ENCODE assay signal across 21 cellular contexts in genomic region chrX:46029777-46030176, GRCh38.
DNase-seq lines count a peak whose midpoint lies in the region; ATAC-seq and TF ChIP-seq lines count a peak whose summit lies in the region.
"Had no signal": no experiment of that assay in that cellular context is flagged by ENCODE, and none has a peak within 500 bp of the region (broad histone marks: within the 10 kb centered on the region; RNA-seq: fewer than 3 reads in every experiment).

No MANE protein-coding gene starts in this region.

- ATAC-seq in HG03280 (IDR thresholded peaks at IDR 0.05; ENCODE audit: unreplicated experiment), result no peak
- ATAC-seq: naive thymus-derived CD4-positive, alpha-beta T cell; sciatic nerve; T-helper 17 cell; upper lobe of right lung had no signal

- H3K4me1 Mint-ChIP-seq in mesothelial cell of epicardium, result no peaks in the 10 kb centered on the region
- H3K4me1 Mint-ChIP-seq: B cell; IgD-negative memory B cell; memory B cell; naive thymus-derived CD4-positive, alpha-beta T cell; T-helper 17 cell had no signal

- peaks cover 34% of the 10 kb centered on the region for H3K9me3 Mint-ChIP-seq in mesothelial cell of epicardium
- H3K9me3 Mint-ChIP-seq: memory B cell had no signal

- TF ChIP-seq CTCF in mesothelial cell of epicardium (IDR thresholded peaks at IDR 0.05; ENCODE audit: unreplicated experiment), result no peak

- H3K4me3 Mint-ChIP-seq in mesothelial cell of epicardium, result no peak overlapping the region
- H3K4me3 Mint-ChIP-seq: B cell; IgD-negative memory B cell; memory B cell; naive thymus-derived CD4-positive, alpha-beta T cell; T-helper 17 cell had no signal

- no peaks in the 10 kb centered on the region for H3K36me3 Mint-ChIP-seq in mesothelial cell of epicardium
- H3K36me3 Mint-ChIP-seq: IgD-negative memory B cell; memory B cell; naive thymus-derived CD4-positive, alpha-beta T cell had no signal

- no peak overlapping the region for H3K27ac Mint-ChIP-seq in mesothelial cell of epicardium
- H3K27ac Mint-ChIP-seq: B cell; IgD-negative memory B cell; memory B cell; naive thymus-derived CD4-positive, alpha-beta T cell; T-helper 17 cell had no signal

- H3K27me3 Mint-ChIP-seq in mesothelial cell of epicardium (ENCODE audit: low read depth), result no peaks in the 10 kb centered on the region
- H3K27me3 Mint-ChIP-seq: B cell, IgD-negative memory B cell, memory B cell, T-helper 17 cell had no signal

- peak; percentile 52 for DNase-seq in LHCN-M2 (ENCODE audit: low read depth)
- peak; percentile 87 to 94 for DNase-seq in NCI-H1930 (lab: John Stamatoyannopoulos, UW)
- DNase-seq in NCI-H748 treated with DMSO at 0.1 percent for 48 hours (lab: John Stamatoyannopoulos, UW), result peak; percentile 96
- DNase-seq in myocyte (ENCODE audit: low read depth), result peak; percentile 33
- no peak for DNase-seq in mesothelial cell of epicardium (ENCODE audit: low spot score in 2 of 2, unreplicated experiment in 2 of 2)
- DNase-seq in RKO (ENCODE audit: low spot score), result no peak
- DNase-seq: activated CD8-positive, alpha-beta memory T cell treated with anti-CD3 and anti-CD28 coated beads, Interleukin-2, amount 50 U/mL, for 48 hours; activated effector memory CD4-positive, alpha-beta T cell treated with anti-CD3 and anti-CD28 coated beads, Interleukin-2, amount 50 U/mL, for 16 hours; HCEC 1CT; hypothalamus; naive thymus-derived CD4-positive, alpha-beta T cell; NCI-H524; OCI-M1; stimulated activated CD4-positive, alpha-beta T cell treated with anti-CD3 and anti-CD28 coated beads, Interleukin-2, amount 100 ng/mL, for 24 hours; T-helper 17 cell; upper lobe of right lung had no signal

Comparison
In these comparisons a context has a peak if more than half of its experiments do, and no peak if none do; other contexts are left out.
1. DNase-seq: peak in LHCN-M2 (single experiment), NCI-H1930 (2 of 2), NCI-H748 treated with DMSO at 0.1 percent for 48 hours (single experiment) and myocyte (single experiment); none in mesothelial cell of epicardium (0 of 2) and RKO (single experiment).